Comparison of ENCODE assay signal across 16 cellular contexts in genomic region chr7:966291-967069, GRCh38. TPM values are rescaled to one million over a fixed set of nuclear protein-coding genes. Genes with fewer than 3 reads are reported as not detected.
DNase-seq lines count a peak whose midpoint lies in the region; ATAC-seq and TF ChIP-seq lines count a peak whose summit lies in the region.
"Had no signal": no experiment of that assay in that cellular context is flagged by ENCODE, and none has a peak within 500 bp of the region (broad histone marks: within the 10 kb centered on the region; RNA-seq: fewer than 3 reads in every experiment).

No MANE protein-coding gene starts in this region.

- H3K36me3 Mint-ChIP-seq in Caco-2 (ENCODE audit: insufficient read depth, unreplicated experiment) = peaks cover 84% of the 10 kb centered on the region
- peaks cover 58% of the 10 kb centered on the region for H3K36me3 Mint-ChIP-seq in effector memory CD8-positive, alpha-beta T cell (ENCODE audit: insufficient read depth)

- no peaks in the 10 kb centered on the region for H3K4me1 Mint-ChIP-seq in Caco-2 (ENCODE audit: low read depth, unreplicated experiment)
- peaks cover 15 to 16% of the 10 kb centered on the region in 2 donors for H3K4me1 Mint-ChIP-seq in effector memory CD8-positive, alpha-beta T cell (ENCODE audit: low read depth in 2 of 2)

- H3K4me2 ChIP-seq in MM.1S (ENCODE audit: low read depth, low read length) (no peak overlapping the region), osteoblast (ENCODE audit: insufficient read depth, low read length) (no peak overlapping the region)
- H3K4me2 ChIP-seq: GM23338 had no signal

- ATAC-seq in effector memory CD8-positive, alpha-beta T cell (replicated peaks) = no peak
- no peak for ATAC-seq in GM18867 (IDR thresholded peaks at IDR 0.05; ENCODE audit: unreplicated experiment)

- H3K27me3 Mint-ChIP-seq in Caco-2 (ENCODE audit: insufficient read depth, unreplicated experiment) = no peaks in the 10 kb centered on the region
- H3K27me3 Mint-ChIP-seq in effector memory CD8-positive, alpha-beta T cell = peaks cover 0 to 8% of the 10 kb centered on the region in 2 donors

- H3K4me3 ChIP-seq in Caco-2 (ENCODE audit: low read depth, low read length) (no peak overlapping the region), MM.1S (ENCODE audit: low read length) (no peak overlapping the region), osteoblast (ENCODE audit: insufficient read depth, low read length) (no peak overlapping the region)
- H3K4me3 ChIP-seq: GM23338 had no signal

- H3K27ac ChIP-seq in MM.1S (ENCODE audit: low read length) (peak overlapping the region; percentile 91; the same call in 1 of the 2 replicates), osteoblast (ENCODE audit: low read depth, low read length) (no peak overlapping the region)

- H3K9me2 ChIP-seq in MM.1S (replicated peaks; ENCODE audit: insufficient read depth, low read length) = no peaks in the 10 kb centered on the region

- no peak overlapping the region for H3K9ac ChIP-seq in MM.1S (ENCODE audit: low read length)

- no peak overlapping the region for H2AFZ ChIP-seq in MM.1S (ENCODE audit: low read length)
- H2AFZ ChIP-seq in osteoblast (ENCODE audit: low read length) = no peak overlapping the region
- H2AFZ ChIP-seq: GM23338 had no signal

- H3K4me3 Mint-ChIP-seq in Caco-2 (ENCODE audit: unreplicated experiment) = no peak overlapping the region
- no peak overlapping the region for H3K4me3 Mint-ChIP-seq in effector memory CD8-positive, alpha-beta T cell
- H3K4me3 Mint-ChIP-seq: activated CD4-positive, alpha-beta T cell treated with anti-CD3 and anti-CD28 coated beads, Interleukin-2, amount 10 ng/mL, durations not matched to agents 7 days and 5 days; GM23338; T-helper 1 cell treated with Interleukin-12 subunit alpha and Interleukin-12 subunit beta and Interleukin-4 antibody, amounts not matched to agents 30 μg/mL and 1 μg/mL, for 36 hours had no signal

- no peaks in the 10 kb centered on the region for H3K27me3 ChIP-seq in Caco-2 (replicated peaks; ENCODE audit: control insufficient read depth, insufficient read depth, low read length)
- 0 out of 2 replicates have a peak, but pooled peaks cover 2% of the 10 kb centered on the region for H3K27me3 ChIP-seq in MM.1S (replicated peaks; ENCODE audit: insufficient read depth, low read length)
- H3K27me3 ChIP-seq in osteoblast (ENCODE audit: insufficient read depth, low read length) = peaks cover 19% of the 10 kb centered on the region

- H3K4me1 ChIP-seq in Caco-2 (no peaks in the 10 kb centered on the region), MM.1S (ENCODE audit: low read length) (peaks cover 12% of the 10 kb centered on the region), osteoblast (ENCODE audit: insufficient read depth, low read length) (peaks cover 5% of the 10 kb centered on the region)

- BruUV-seq in Caco-2 (replicated peaks; lab: Mats Ljungman, UMichigan) = TSS peak; percentile 1

- peaks cover 10% of the 10 kb centered on the region for H3F3A ChIP-seq in MM.1S (ENCODE audit: insufficient read depth, low read length)

- no peak for TF ChIP-seq CTCF in Caco-2 (IDR thresholded peaks at IDR 0.05; ENCODE audit: insufficient read depth in 1 of 2, low read depth in 1 of 2, low read length in 1 of 2, severe bottlenecking in 1 of 2, unreplicated experiment in 1 of 2)
- TF ChIP-seq CTCF in MM.1S (IDR thresholded peaks at IDR 0.05; ENCODE audit: low read length) = no peak
- TF ChIP-seq CTCF in osteoblast (IDR thresholded peaks at IDR 0.05; ENCODE audit: extremely low read depth, low read depth, low read length) = no peak

- H3K36me3 ChIP-seq in Caco-2 (ENCODE audit: control insufficient read depth, insufficient read depth, low read length) (no peaks in the 10 kb centered on the region; the same call in 1 of the 2 replicates), MM.1S (replicated peaks; ENCODE audit: insufficient read depth, low read length) (peaks cover 5% of the 10 kb centered on the region; the same call in 1 of the 2 replicates), osteoblast (ENCODE audit: insufficient read depth, low read length) (peaks cover 38% of the 10 kb centered on the region)

- H4K20me1 ChIP-seq in MM.1S (ENCODE audit: insufficient read depth, low read length) = no peaks in the 10 kb centered on the region
- H4K20me1 ChIP-seq in osteoblast (ENCODE audit: insufficient read depth, low read length) = peaks cover 48% of the 10 kb centered on the region

- CTCF ChIA-PET in Caco-2 (lab: Charles Lee) = interaction anchor here (0.9 to 1.0 kb wide), 2 partner anchors 27 to 157 kb away, joined by 3 to 4 read pairs; no protein-coding TSS in a partner anchor

- POLR2A ChIA-PET in Caco-2 (lab: Charles Lee) = interaction anchor here (0.6 kb wide), 2 partner anchors 9 to 111 kb away, joined by 3 read pairs; partner anchors contain the start of gene COX19

- H3K9me3 ChIP-seq in Caco-2 (peaks cover 3% of the 10 kb centered on the region; the same call in 1 of the 2 replicates), MM.1S (replicated peaks; ENCODE audit: insufficient read depth, low read length) (no peaks in the 10 kb centered on the region), osteoblast (ENCODE audit: low read depth, low read length) (no peaks in the 10 kb centered on the region)

- intact Hi-C loops in Caco-2 (cut with micrococcal nuclease; ENCODE audit: unreplicated experiment) = no loop called here

- peaks cover 14% of the 10 kb centered on the region for H3K79me2 ChIP-seq in MM.1S (ENCODE audit: low read length)
- peaks cover 16% of the 10 kb centered on the region for H3K79me2 ChIP-seq in osteoblast (ENCODE audit: insufficient read depth, low read length)

- H3K9me3 Mint-ChIP-seq in Caco-2 (ENCODE audit: unreplicated experiment) = no peaks in the 10 kb centered on the region
- H3K9me3 Mint-ChIP-seq in effector memory CD8-positive, alpha-beta T cell = no peaks in the 10 kb centered on the region
- H3K9me3 Mint-ChIP-seq: activated CD4-positive, alpha-beta T cell treated with anti-CD3 and anti-CD28 coated beads, Interleukin-2, amount 10 ng/mL, durations not matched to agents 7 days and 5 days; GM23338; T-helper 1 cell treated with Interleukin-12 subunit alpha and Interleukin-12 subunit beta and Interleukin-4 antibody, amounts not matched to agents 30 μg/mL and 1 μg/mL, for 36 hours had no signal

- DNase-seq in Caco-2 = no peak
- no peak for DNase-seq in MM.1S
- DNase-seq in effector memory CD8-positive, alpha-beta T cell = no peak
- DNase-seq in osteoblast (ENCODE audit: insufficient read length, low spot score, missing footprints) = peak; percentile 58
- DNase-seq in AG08395 (ENCODE audit: low spot score) = no peak
- DNase-seq in activated CD4-positive, alpha-beta T cell treated with anti-CD3 and anti-CD28 coated beads, Interleukin-2, amount 50 U/mL, for 4 hours = no peak
- DNase-seq: activated CD4-positive, alpha-beta T cell treated with anti-CD3 and anti-CD28 coated beads, Interleukin-2, amount 10 ng/mL, durations not matched to agents 7 days and 5 days; CD4-positive, CD25-positive, alpha-beta regulatory T cell; midbrain; NCI-H345; OCI-M1 had no signal

- peak overlapping the region; percentile 13 for H3K27ac Mint-ChIP-seq in Caco-2 (ENCODE audit: unreplicated experiment)
- H3K27ac Mint-ChIP-seq in effector memory CD8-positive, alpha-beta T cell = peak overlapping the region; percentile 3 to 71
- H3K27ac Mint-ChIP-seq: activated CD4-positive, alpha-beta T cell treated with anti-CD3 and anti-CD28 coated beads, Interleukin-2, amount 10 ng/mL, durations not matched to agents 7 days and 5 days; GM23338; T-helper 1 cell treated with Interleukin-12 subunit alpha and Interleukin-12 subunit beta and Interleukin-4 antibody, amounts not matched to agents 30 μg/mL and 1 μg/mL, for 36 hours had no signal

RNA-seq across cellular contexts. Expression of gene COX19, which starts 8.9 kb away (rescaled TPM):
- total RNA-seq in Caco-2 (2022) (24.8 and 25.6 TPM in 2 replicates), osteoblast (10.9 and 13.0 TPM in 2 replicates)

RNA-seq across cellular contexts. Expression of gene ADAP1, which starts 12.0 kb away (rescaled TPM):
- total RNA-seq in Caco-2 (2022) = 65.6 and 77.6 TPM in 2 replicates
- 0.59 and 2.2 TPM in 2 replicates for total RNA-seq in osteoblast

RNA-seq across cellular contexts. Expression of gene CYP2W1, which starts 16.5 kb away (rescaled TPM):
- 24.0 and 25.1 TPM in 2 replicates for total RNA-seq in Caco-2 (2022)
- total RNA-seq in osteoblast = not detected in 2 replicates
- total RNA-seq: activated CD4-positive, alpha-beta T cell treated with anti-CD3 and anti-CD28 coated beads, Interleukin-2, amount 10 ng/mL, durations not matched to agents 7 days and 5 days; astrocyte; CD4-positive, CD25-positive, alpha-beta regulatory T cell; GM23338; pulmonary artery endothelial cell had no signal

Comparison
In these comparisons a context has a peak if more than half of its experiments do, and no peak if none do; other contexts are left out.
1. RNA of gene ADAP1, which starts 12.0 kb away (total RNA-seq): 65.6 to 77.6 TPM in Caco-2; 0.59 to 2.2 TPM in osteoblast; every median in the first group is over 10 times any median in the second.
2. RNA of gene CYP2W1, which starts 16.5 kb away (total RNA-seq): 24.0 to 25.1 TPM in Caco-2; not detected in osteoblast; every median in the first group is over 10 times any median in the second.